In the genomic region with DNA sequence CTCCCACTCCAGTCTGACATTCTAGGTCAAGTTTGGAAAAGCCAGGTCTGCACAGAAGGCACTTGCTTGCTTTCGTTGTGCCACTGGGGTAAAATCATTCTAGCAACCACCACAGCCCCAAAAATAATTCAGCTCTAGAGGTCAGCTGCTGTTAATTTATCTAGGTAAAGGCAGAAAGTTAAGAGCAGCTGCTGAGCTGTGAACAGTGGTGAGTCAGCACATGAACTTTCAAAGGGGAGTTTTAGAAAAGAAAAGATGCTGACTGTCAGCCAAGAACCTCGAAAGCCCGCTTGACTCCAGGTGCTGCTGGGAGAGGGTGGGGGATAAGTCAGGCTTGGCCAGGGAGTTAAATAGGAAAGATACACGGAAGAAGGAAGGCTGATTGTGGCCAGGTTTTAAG, we compare ENCODE assay signal across 8 cellular contexts. TPM values are rescaled to one million over a fixed set of nuclear protein-coding genes. Genes with fewer than 3 reads are reported as not detected.
A peak's percentile ranks its signal among the peaks of the same experiment; 100 is the strongest.
DNase-seq lines count a peak whose midpoint lies in the region; ATAC-seq and TF ChIP-seq lines count a peak whose summit lies in the region.

No MANE protein-coding gene starts in this region.

- peak overlapping the region in 1 of 2 donors; percentile 20 for H3K27ac Mint-ChIP-seq in effector memory CD8-positive, alpha-beta T cell

- no peaks in the 10 kb centered on the region for H3K9me3 Mint-ChIP-seq in effector memory CD8-positive, alpha-beta T cell

- H3K27ac ChIP-seq in prostate gland, result no peak overlapping the region

- peaks cover 26 to 35% of the 10 kb centered on the region in 2 donors for H3K4me1 Mint-ChIP-seq in effector memory CD8-positive, alpha-beta T cell (ENCODE audit: low read depth in 2 of 2)

- H3K36me3 Mint-ChIP-seq in effector memory CD8-positive, alpha-beta T cell (ENCODE audit: insufficient read depth), result peaks cover 3% of the 10 kb centered on the region

- WGBS in prostate gland, result 14% methylated on average over 4 of the region's 4 CpGs

- H3K4me1 ChIP-seq in prostate gland (replicated peaks), result no peaks in the 10 kb centered on the region

- no peaks in the 10 kb centered on the region for H3K27me3 ChIP-seq in prostate gland (replicated peaks; ENCODE audit: insufficient read depth)

- H3K9me3 ChIP-seq in prostate gland, result no peaks in the 10 kb centered on the region

- no peak for TF ChIP-seq CTCF in prostate gland (IDR thresholded peaks at IDR 0.05)

- H3K36me3 ChIP-seq in prostate gland, result no peaks in the 10 kb centered on the region

- no peak for TF ChIP-seq POLR2A in prostate gland (IDR thresholded peaks at IDR 0.05)

- DNase-seq in AG20443 (ENCODE audit: low spot score) (peak; percentile 58), HS-5 (ENCODE audit: low read depth) (peak; percentile 11), NAMALWA (ENCODE audit: low spot score) (no peak), GF-D8 (lab: John Stamatoyannopoulos, UW) (no peak), prostate gland (ENCODE audit: low spot score) (no peak)
- DNase-seq in effector memory CD8-positive, alpha-beta T cell, result no peak
- DNase-seq in stimulated activated naive CD4-positive, alpha-beta T cell (lab: John Stamatoyannopoulos, UW), result no peak

- H3K4me3 Mint-ChIP-seq in effector memory CD8-positive, alpha-beta T cell, result no peak overlapping the region

- intact Hi-C loops in prostate gland (cut with DNase I), result loop anchor here (10.0 kb wide), 1 partner anchor 225 kb away; a partner anchor contains a TSS

- H3K4me3 ChIP-seq in prostate gland, result no peak overlapping the region

- H3K27me3 Mint-ChIP-seq in effector memory CD8-positive, alpha-beta T cell, result peaks cover 37 to 47% of the 10 kb centered on the region in 2 donors

- ATAC-seq in GM18870 (IDR thresholded peaks at IDR 0.05; ENCODE audit: unreplicated experiment), result peak; percentile 36
- ATAC-seq in effector memory CD8-positive, alpha-beta T cell (replicated peaks), result peak; percentile 15

RNA-seq across cellular contexts. Expression of a gene that starts 12.7 kb away (rescaled TPM):
- total RNA-seq in prostate gland, result not detected

RNA-seq across cellular contexts. Expression of a gene that starts 16.4 kb away (rescaled TPM):
- 1 to 10 TPM; 1.5 to 3.0 TPM for total RNA-seq in prostate gland

RNA-seq across cellular contexts. Expression of a gene that starts 33.4 kb away (rescaled TPM):
- total RNA-seq in prostate gland, result 10 to 100 TPM; 10.3 to 17.4 TPM

Comparison
In these comparisons a context has a peak if more than half of its experiments do, and no peak if none do; other contexts are left out.
1. DNase-seq: peak in AG20443 (single experiment) and HS-5 (single experiment); none in effector memory CD8-positive, alpha-beta T cell (0 of 3), stimulated activated naive CD4-positive, alpha-beta T cell (0 of 6), NAMALWA (single experiment), GF-D8 (single experiment) and prostate gland (single experiment).